In genomic region chr1:219173758-219174671, GRCh38 we compare ENCODE assay signal across 1 cellular context.
TF ChIP-seq lines count a peak whose summit lies in the region.

LYPLAL1 (plus strand) TSS chr1:219173878; CDS start chr1:219173891, 13 bp downstream.

TF ChIP-seq in K562, 482 proteins besides CTCF, POLR2A, EP300 and RAD21 (continued from another document and continues in another):
- TF ChIP-seq CCNT2 (IDR thresholded peaks at IDR 0.05; ENCODE audit: borderline replicate concordance, extremely low read depth, insufficient read length, low read depth, low read length) (peak; percentile 93), HDAC2 (IDR thresholded peaks at IDR 0.05) (peak; percentile 51; the same call in 1 of the 2 replicates), NBN (IDR thresholded peaks at IDR 0.05; ENCODE audit: low read depth) (peak; percentile 64), LEF1 (IDR thresholded peaks at IDR 0.05) (no peak), ZNF436 (CRISPR knock-in tag; IDR thresholded peaks at IDR 0.05) (no peak), CEBPZ (IDR thresholded peaks at IDR 0.05; ENCODE audit: borderline replicate concordance, low read depth, low read length) (no peak), ZNF76 (CRISPR knock-in tag; IDR thresholded peaks at IDR 0.05; ENCODE audit: borderline replicate concordance) (peak; percentile 86; the same call in 1 of the 2 replicates), TSC22D4 (tag; IDR thresholded peaks at IDR 0.05) (no peak), KDM4B (IDR thresholded peaks at IDR 0.05; ENCODE audit: borderline replicate concordance in 2 of 2, low read depth in 1 of 2) (peak in 1 of 2 experiments; percentile 80; a peak in 1 of 4 replicates), BRD4 (IDR thresholded peaks at IDR 0.05) (peak; percentile 85; the same call in 1 of the 2 replicates), HMBOX1 (IDR thresholded peaks at IDR 0.05) (peak; percentile 78), CGGBP1 (CRISPR knock-in tag; IDR thresholded peaks at IDR 0.05) (no peak), SAFB (IDR thresholded peaks at IDR 0.05; ENCODE audit: borderline replicate concordance, low read depth, low read length) (no peak), FOXA3 (CRISPR knock-in tag; conservative IDR thresholded peaks at IDR 0.05 in 1 of 2, IDR thresholded peaks at IDR 0.05 in 1 of 2) (0 out of 4 replicates have a peak, but pooled peaks of 1 of the 2 experiments have one; percentile 29), ATF6 (CRISPR knock-in tag; IDR thresholded peaks at IDR 0.05) (no peak; the same call in 1 of the 2 replicates), MAZ (CRISPR knock-in tag; conservative IDR thresholded peaks at IDR 0.05 in 1 of 2, IDR thresholded peaks at IDR 0.05 in 1 of 2) (peak; percentile 78 to 81), SIN3A (IDR thresholded peaks at IDR 0.05; ENCODE audit: borderline replicate concordance in 2 of 2, control insufficient read depth in 1 of 2, low read depth in 2 of 2, low read length in 2 of 2) (no peak), FOXK2 (conservative IDR thresholded peaks at IDR 0.05 in 1 of 2, IDR thresholded peaks at IDR 0.05 in 1 of 2; ENCODE audit: low read depth in 2 of 2) (peak in 1 of 2 experiments; percentile 65; a peak in 2 of 4 replicates), ZNF551 (CRISPR knock-in tag; IDR thresholded peaks at IDR 0.05) (no peak), E2F3 (CRISPR knock-in tag; IDR thresholded peaks at IDR 0.05) (0 out of 2 replicates have a peak, but pooled peaks have one; percentile 69), E2F1 (CRISPR knock-in tag; IDR thresholded peaks at IDR 0.05) (peak; percentile 66; the same call in 1 of the 2 replicates), THAP12 (CRISPR knock-in tag; IDR thresholded peaks at IDR 0.05) (peak; percentile 89), ZBTB40 (IDR thresholded peaks at IDR 0.05) (no peak), ZBTB40 (CRISPR knock-in tag; IDR thresholded peaks at IDR 0.05) (no peak), TAF9B (IDR thresholded peaks at IDR 0.05; ENCODE audit: partially characterized antibody) (peak; percentile 92), E2F6 (IDR thresholded peaks at IDR 0.05; ENCODE audit: borderline replicate concordance in 1 of 2, extremely low read depth in 1 of 2, insufficient read depth in 1 of 2, insufficient read length in 1 of 2, low read depth in 1 of 2, low read length in 1 of 2, poor library complexity in 1 of 2, severe bottlenecking in 1 of 2) (peak; percentile 75 to 85), RCOR1 (IDR thresholded peaks at IDR 0.05; ENCODE audit: borderline replicate concordance in 1 of 2, low read depth in 2 of 2, low read length in 2 of 2) (peak in 1 of 2 experiments; percentile 9; a peak in 1 of 4 replicates), SMAD1 (IDR thresholded peaks at IDR 0.05; ENCODE audit: low read depth, low read length, partially characterized antibody) (peak; percentile 65), ZFP30 (CRISPR knock-in tag; IDR thresholded peaks at IDR 0.05; ENCODE audit: borderline replicate concordance) (no peak), TFAP4 (CRISPR knock-in tag; IDR thresholded peaks at IDR 0.05; ENCODE audit: borderline replicate concordance) (peak; percentile 72; the same call in 1 of the 2 replicates), CAMTA2 (CRISPR knock-in tag; conservative IDR thresholded peaks at IDR 0.05) (peak; percentile 74; the same call in 1 of the 2 replicates), CEBPG (CRISPR knock-in tag; IDR thresholded peaks at IDR 0.05) (peak; percentile 66; the same call in 1 of the 2 replicates), CEBPG (tag; conservative IDR thresholded peaks at IDR 0.05 in 1 of 2, IDR thresholded peaks at IDR 0.05 in 1 of 2) (peak in 1 of 2 experiments; percentile 75; a peak in 2 of 4 replicates)
